Comparison of ENCODE assay signal across 2 cellular contexts in genomic region chr19:2758601-2759313, GRCh38.
TF ChIP-seq lines count a peak whose summit lies in the region.

No MANE protein-coding gene starts in this region.

TF ChIP-seq in HEK293, 187 proteins besides CTCF, POLR2A, EP300 and RAD21:
- TF ChIP-seq ZNF114 (tag by site-specific recombination; IDR thresholded peaks at IDR 0.05), result no peak
- TF ChIP-seq ZNF16 (tag by site-specific recombination; IDR thresholded peaks at IDR 0.05; ENCODE audit: low read depth), result no peak
- TF ChIP-seq ZNF157 (tag by site-specific recombination; IDR thresholded peaks at IDR 0.05), result no peak
- TF ChIP-seq PRDM1 (tag by site-specific recombination; IDR thresholded peaks at IDR 0.05), result peak; percentile 52; the same call in 1 of the 2 replicates
- TF ChIP-seq, protein P1, sequence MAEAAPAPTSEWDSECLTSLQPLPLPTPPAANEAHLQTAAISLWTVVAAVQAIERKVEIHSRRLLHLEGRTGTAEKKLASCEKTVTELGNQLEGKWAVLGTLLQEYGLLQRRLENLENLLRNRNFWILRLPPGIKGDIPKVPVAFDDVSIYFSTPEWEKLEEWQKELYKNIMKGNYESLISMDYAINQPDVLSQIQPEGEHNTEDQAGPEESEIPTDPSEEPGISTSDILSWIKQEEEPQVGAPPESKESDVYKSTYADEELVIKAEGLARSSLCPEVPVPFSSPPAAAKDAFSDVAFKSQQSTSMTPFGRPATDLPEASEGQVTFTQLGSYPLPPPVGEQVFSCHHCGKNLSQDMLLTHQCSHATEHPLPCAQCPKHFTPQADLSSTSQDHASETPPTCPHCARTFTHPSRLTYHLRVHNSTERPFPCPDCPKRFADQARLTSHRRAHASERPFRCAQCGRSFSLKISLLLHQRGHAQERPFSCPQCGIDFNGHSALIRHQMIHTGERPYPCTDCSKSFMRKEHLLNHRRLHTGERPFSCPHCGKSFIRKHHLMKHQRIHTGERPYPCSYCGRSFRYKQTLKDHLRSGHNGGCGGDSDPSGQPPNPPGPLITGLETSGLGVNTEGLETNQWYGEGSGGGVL (tag by site-specific recombination; IDR thresholded peaks at IDR 0.05), result no peak
- 0 out of 2 replicates have a peak, but pooled peaks have one; percentile 35 for TF ChIP-seq ZNF280D (tag by site-specific recombination; IDR thresholded peaks at IDR 0.05)
- TF ChIP-seq SETDB1 (IDR thresholded peaks at IDR 0.05; ENCODE audit: insufficient read length, low read length), result no peak
- no peak for TF ChIP-seq ZSCAN5A (tag by site-specific recombination; IDR thresholded peaks at IDR 0.05)
- TF ChIP-seq ZNF146 (tag by site-specific recombination; IDR thresholded peaks at IDR 0.05), result peak; percentile 100
- TF ChIP-seq, protein P2, sequence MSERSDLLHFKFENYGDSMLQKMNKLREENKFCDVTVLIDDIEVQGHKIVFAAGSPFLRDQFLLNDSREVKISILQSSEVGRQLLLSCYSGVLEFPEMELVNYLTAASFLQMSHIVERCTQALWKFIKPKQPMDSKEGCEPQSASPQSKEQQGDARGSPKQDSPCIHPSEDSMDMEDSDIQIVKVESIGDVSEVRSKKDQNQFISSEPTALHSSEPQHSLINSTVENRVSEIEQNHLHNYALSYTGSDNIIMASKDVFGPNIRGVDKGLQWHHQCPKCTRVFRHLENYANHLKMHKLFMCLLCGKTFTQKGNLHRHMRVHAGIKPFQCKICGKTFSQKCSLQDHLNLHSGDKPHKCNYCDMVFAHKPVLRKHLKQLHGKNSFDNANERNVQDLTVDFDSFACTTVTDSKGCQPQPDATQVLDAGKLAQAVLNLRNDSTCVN (tag by site-specific recombination; optimal IDR thresholded peaks at IDR 0.05), result no peak
- no peak for TF ChIP-seq GLIS2 (tag by site-specific recombination; IDR thresholded peaks at IDR 0.05)
- no peak for TF ChIP-seq SP7 (tag by site-specific recombination; IDR thresholded peaks at IDR 0.05)

TF ChIP-seq in GM12878, 131 proteins besides CTCF, POLR2A, EP300 and RAD21:
- TF ChIP-seq NR2C1 (IDR thresholded peaks at IDR 0.05) (no peak), SMAD1 (IDR thresholded peaks at IDR 0.05; ENCODE audit: low read depth, partially characterized antibody) (no peak), ZBTB33 (IDR thresholded peaks at IDR 0.05) (no peak), PRDM15 (CRISPR knock-in tag; IDR thresholded peaks at IDR 0.05) (no peak), MYC (IDR thresholded peaks at IDR 0.05; ENCODE audit: insufficient read depth, insufficient read length, insufficient replicate concordance, low read length, severe bottlenecking) (no peak), ETV6 (conservative IDR thresholded peaks at IDR 0.05 in 1 of 2, IDR thresholded peaks at IDR 0.05 in 1 of 2; ENCODE audit: borderline replicate concordance in 1 of 2, low read depth in 1 of 2) (no peak), KLF5 (IDR thresholded peaks at IDR 0.05; ENCODE audit: partially characterized antibody) (no peak), GABPA (IDR thresholded peaks at IDR 0.05; ENCODE audit: low read depth) (no peak)
- TF ChIP-seq, protein P3, sequence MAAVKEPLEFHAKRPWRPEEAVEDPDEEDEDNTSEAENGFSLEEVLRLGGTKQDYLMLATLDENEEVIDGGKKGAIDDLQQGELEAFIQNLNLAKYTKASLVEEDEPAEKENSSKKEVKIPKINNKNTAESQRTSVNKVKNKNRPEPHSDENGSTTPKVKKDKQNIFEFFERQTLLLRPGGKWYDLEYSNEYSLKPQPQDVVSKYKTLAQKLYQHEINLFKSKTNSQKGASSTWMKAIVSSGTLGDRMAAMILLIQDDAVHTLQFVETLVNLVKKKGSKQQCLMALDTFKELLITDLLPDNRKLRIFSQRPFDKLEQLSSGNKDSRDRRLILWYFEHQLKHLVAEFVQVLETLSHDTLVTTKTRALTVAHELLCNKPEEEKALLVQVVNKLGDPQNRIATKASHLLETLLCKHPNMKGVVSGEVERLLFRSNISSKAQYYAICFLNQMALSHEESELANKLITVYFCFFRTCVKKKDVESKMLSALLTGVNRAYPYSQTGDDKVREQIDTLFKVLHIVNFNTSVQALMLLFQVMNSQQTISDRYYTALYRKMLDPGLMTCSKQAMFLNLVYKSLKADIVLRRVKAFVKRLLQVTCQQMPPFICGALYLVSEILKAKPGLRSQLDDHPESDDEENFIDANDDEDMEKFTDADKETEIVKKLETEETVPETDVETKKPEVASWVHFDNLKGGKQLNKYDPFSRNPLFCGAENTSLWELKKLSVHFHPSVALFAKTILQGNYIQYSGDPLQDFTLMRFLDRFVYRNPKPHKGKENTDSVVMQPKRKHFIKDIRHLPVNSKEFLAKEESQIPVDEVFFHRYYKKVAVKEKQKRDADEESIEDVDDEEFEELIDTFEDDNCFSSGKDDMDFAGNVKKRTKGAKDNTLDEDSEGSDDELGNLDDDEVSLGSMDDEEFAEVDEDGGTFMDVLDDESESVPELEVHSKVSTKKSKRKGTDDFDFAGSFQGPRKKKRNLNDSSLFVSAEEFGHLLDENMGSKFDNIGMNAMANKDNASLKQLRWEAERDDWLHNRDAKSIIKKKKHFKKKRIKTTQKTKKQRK (IDR thresholded peaks at IDR 0.05; ENCODE audit: low read depth, low read length), result no peak
